2 cellular contexts compared by ENCODE assay signal in genomic region chr10:1538531-1539061, GRCh38.
TF ChIP-seq lines count a peak whose summit lies in the region.

No MANE protein-coding gene starts in this region.

TF ChIP-seq in A549, 52 proteins besides CTCF, POLR2A, EP300 and RAD21 (continued from another document):
- TF ChIP-seq, protein P1, sequence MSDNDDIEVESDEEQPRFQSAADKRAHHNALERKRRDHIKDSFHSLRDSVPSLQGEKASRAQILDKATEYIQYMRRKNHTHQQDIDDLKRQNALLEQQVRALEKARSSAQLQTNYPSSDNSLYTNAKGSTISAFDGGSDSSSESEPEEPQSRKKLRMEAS (IDR thresholded peaks at IDR 0.05): no peak
- TF ChIP-seq HDAC2 (IDR thresholded peaks at IDR 0.05): no peak
- TF ChIP-seq FOSB (CRISPR knock-in tag; IDR thresholded peaks at IDR 0.05): no peak
- TF ChIP-seq, protein P2, sequence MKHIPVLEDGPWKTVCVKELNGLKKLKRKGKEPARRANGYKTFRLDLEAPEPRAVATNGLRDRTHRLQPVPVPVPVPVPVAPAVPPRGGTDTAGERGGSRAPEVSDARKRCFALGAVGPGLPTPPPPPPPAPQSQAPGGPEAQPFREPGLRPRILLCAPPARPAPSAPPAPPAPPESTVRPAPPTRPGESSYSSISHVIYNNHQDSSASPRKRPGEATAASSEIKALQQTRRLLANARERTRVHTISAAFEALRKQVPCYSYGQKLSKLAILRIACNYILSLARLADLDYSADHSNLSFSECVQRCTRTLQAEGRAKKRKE (CRISPR knock-in tag; IDR thresholded peaks at IDR 0.05; ENCODE audit: low read depth): no peak
- no peak for TF ChIP-seq HOXA7 (CRISPR knock-in tag; IDR thresholded peaks at IDR 0.05)
- TF ChIP-seq REST (IDR thresholded peaks at IDR 0.05): no peak
- no peak for TF ChIP-seq FOXS1 (CRISPR knock-in tag; IDR thresholded peaks at IDR 0.05)
- no peak for TF ChIP-seq MYC (IDR thresholded peaks at IDR 0.05; ENCODE audit: borderline replicate concordance, low read length)
- no peak for TF ChIP-seq NPAS2 (CRISPR knock-in tag; IDR thresholded peaks at IDR 0.05; ENCODE audit: borderline replicate concordance)

TF ChIP-seq in K562, 482 proteins besides CTCF, POLR2A, EP300 and RAD21 (continued from another document):
- TF ChIP-seq, protein P3, sequence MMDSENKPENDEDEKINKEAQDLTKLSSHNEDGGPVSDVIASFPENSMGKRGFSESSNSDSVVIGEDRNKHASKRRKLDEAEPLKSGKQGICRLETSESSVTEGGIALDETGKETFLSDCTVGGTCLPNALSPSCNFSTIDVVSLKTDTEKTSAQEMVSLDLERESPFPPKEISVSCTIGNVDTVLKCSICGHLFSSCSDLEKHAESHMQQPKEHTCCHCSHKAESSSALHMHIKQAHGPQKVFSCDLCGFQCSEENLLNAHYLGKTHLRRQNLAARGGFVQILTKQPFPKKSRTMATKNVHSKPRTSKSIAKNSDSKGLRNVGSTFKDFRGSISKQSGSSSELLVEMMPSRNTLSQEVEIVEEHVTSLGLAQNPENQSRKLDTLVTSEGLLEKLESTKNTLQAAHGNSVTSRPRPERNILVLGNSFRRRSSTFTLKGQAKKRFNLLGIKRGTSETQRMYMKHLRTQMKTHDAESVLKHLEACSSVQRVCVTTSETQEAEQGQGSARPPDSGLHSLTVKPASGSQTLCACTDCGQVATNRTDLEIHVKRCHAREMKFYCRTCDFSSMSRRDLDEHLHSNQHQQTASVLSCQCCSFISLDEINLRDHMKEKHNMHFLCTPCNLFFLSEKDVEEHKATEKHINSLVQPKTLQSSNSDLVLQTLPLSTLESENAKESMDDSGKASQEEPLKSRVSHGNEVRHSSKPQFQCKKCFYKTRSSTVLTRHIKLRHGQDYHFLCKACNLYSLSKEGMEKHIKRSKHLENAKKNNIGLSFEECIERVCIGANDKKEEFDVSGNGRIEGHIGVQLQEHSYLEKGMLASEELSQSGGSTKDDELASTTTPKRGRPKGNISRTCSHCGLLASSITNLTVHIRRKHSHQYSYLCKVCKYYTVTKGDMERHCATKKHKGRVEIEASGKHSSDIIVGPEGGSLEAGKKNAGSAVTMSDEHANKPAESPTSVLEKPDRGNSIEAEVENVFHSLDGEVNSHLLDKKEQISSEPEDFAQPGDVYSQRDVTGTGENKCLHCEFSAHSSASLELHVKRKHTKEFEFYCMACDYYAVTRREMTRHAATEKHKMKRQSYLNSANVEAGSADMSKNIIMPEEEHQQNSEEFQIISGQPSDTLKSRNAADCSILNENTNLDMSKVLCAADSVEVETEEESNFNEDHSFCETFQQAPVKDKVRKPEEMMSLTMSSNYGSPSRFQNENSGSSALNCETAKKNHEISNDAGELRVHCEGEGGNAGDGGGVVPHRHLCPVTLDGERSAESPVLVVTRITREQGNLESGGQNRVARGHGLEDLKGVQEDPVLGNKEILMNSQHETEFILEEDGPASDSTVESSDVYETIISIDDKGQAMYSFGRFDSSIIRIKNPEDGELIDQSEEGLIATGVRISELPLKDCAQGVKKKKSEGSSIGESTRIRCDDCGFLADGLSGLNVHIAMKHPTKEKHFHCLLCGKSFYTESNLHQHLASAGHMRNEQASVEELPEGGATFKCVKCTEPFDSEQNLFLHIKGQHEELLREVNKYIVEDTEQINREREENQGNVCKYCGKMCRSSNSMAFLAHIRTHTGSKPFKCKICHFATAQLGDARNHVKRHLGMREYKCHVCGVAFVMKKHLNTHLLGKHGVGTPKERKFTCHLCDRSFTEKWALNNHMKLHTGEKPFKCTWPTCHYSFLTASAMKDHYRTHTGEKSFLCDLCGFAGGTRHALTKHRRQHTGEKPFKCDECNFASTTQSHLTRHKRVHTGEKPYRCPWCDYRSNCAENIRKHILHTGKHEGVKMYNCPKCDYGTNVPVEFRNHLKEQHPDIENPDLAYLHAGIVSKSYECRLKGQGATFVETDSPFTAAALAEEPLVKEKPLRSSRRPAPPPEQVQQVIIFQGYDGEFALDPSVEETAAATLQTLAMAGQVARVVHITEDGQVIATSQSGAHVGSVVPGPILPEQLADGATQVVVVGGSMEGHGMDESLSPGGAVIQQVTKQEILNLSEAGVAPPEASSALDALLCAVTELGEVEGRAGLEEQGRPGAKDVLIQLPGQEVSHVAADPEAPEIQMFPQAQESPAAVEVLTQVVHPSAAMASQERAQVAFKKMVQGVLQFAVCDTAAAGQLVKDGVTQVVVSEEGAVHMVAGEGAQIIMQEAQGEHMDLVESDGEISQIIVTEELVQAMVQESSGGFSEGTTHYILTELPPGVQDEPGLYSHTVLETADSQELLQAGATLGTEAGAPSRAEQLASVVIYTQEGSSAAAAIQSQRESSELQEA (IDR thresholded peaks at IDR 0.05; ENCODE audit: low read depth): no peak
- TF ChIP-seq, protein P4, sequence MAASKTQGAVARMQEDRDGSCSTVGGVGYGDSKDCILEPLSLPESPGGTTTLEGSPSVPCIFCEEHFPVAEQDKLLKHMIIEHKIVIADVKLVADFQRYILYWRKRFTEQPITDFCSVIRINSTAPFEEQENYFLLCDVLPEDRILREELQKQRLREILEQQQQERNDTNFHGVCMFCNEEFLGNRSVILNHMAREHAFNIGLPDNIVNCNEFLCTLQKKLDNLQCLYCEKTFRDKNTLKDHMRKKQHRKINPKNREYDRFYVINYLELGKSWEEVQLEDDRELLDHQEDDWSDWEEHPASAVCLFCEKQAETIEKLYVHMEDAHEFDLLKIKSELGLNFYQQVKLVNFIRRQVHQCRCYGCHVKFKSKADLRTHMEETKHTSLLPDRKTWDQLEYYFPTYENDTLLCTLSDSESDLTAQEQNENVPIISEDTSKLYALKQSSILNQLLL (CRISPR knock-in tag; IDR thresholded peaks at IDR 0.05; ENCODE audit: borderline replicate concordance): no peak
- TF ChIP-seq CLOCK (CRISPR knock-in tag; IDR thresholded peaks at IDR 0.05; ENCODE audit: borderline replicate concordance) (no peak), ZNF23 (CRISPR knock-in tag; IDR thresholded peaks at IDR 0.05) (no peak), ZNF507 (tag; conservative IDR thresholded peaks at IDR 0.05) (no peak), SRSF3 (IDR thresholded peaks at IDR 0.05; ENCODE audit: insufficient read depth, low read length) (no peak), USF2 (CRISPR knock-in tag; IDR thresholded peaks at IDR 0.05) (no peak), NR0B1 (IDR thresholded peaks at IDR 0.05; ENCODE audit: partially characterized antibody) (no peak), SRF (CRISPR knock-in tag; IDR thresholded peaks at IDR 0.05) (no peak)
